Comparison of ENCODE assay signal across 8 cellular contexts in the genomic region with DNA sequence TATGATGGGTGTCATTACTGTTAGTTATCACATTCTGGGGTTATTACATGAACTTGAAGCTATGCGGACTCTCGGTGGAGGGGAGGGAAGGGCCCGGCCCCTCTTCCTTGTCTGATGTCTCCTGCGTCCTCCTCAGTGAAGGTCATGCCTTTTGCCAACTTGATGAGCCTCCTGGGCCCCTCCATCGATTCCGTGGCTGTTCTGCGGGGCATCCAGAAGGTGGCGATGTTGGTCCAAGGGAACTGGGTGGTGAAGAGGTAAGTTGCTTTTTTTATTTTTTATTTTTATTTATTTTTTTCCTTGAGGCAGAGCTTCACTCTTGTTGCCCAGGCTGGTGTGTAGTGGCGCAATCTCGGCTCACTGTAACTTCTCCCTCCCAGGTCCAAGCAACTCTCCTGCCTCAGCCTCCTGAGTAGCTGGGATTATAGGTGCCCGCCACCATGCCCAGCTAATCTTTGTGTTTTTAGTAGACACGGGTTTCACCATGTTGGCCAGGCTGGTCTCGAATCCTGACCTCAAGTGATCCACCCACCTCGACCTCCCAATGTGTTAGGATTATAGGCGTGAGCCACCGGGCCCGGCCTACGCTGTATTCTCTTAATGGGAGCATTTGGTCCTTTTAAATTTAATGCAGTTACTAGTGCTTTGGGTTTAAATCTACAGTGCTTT. TPM values are rescaled to one million over a fixed set of nuclear protein-coding genes. Genes with fewer than 3 reads are reported as not detected.
DNase-seq lines count a peak whose midpoint lies in the region; ATAC-seq lines count a peak whose summit lies in the region.

No MANE protein-coding gene starts in this region.

- in situ Hi-C loops in G401 (cut with HindIII; ENCODE audit: low sequenced_read_pairs), result no loop called here

- ATAC-seq in Right ventricle myocardium inferior, result no peak
- no peak for ATAC-seq in Right ventricle myocardium superior (ENCODE audit: poor library complexity)
- no peak for ATAC-seq in GM21381 (IDR thresholded peaks at IDR 0.05; ENCODE audit: unreplicated experiment)

- intact Hi-C loops in Right ventricle myocardium inferior (cut with DNase I) (no loop called here), Right ventricle myocardium superior (cut with DNase I) (no loop called here)

- peak; percentile 66 for DNase-seq in Right ventricle myocardium inferior (ENCODE audit: missing footprints)
- DNase-seq in Right ventricle myocardium superior, result no peak
- peak; percentile 12 for DNase-seq in RPMI7951 (ENCODE audit: low read depth)
- DNase-seq in activated naive CD4-positive, alpha-beta T cell treated with Interleukin-2 at 50 U/mL for 16 hours, result peak; percentile 68
- peak; percentile 69 for DNase-seq in islet precursor cell
- peak; percentile 19 to 31 for DNase-seq in stimulated activated CD8-positive, alpha-beta memory T cell treated with anti-CD3 and anti-CD28 coated beads, Interleukin-7, amount 100 ng/mL, for 4 hours (ENCODE audit: low read depth in 2 of 2)
- DNase-seq in G401 (ENCODE audit: low spot score), result no peak

RNA-seq across cellular contexts. Expression of a gene that starts 21.6 kb away (rescaled TPM):
- total RNA-seq in Right ventricle myocardium inferior (36.4 TPM), Right ventricle myocardium superior (34.8 TPM)
- total RNA-seq in RPMI7951 (2014; rRNA removed; shearing (Covaris generic)), result 11.5 and 23.1 TPM in 2 replicates
- total RNA-seq in G401 (2014; rRNA removed; shearing (Covaris generic)), result 37.7 and 54.2 TPM in 2 replicates

RNA-seq across cellular contexts. Expression of a gene that starts 55.6 kb away (rescaled TPM):
- total RNA-seq in Right ventricle myocardium inferior (6.7 TPM), Right ventricle myocardium superior (5.2 TPM)
- total RNA-seq in RPMI7951 (2014; rRNA removed; shearing (Covaris generic)), result 23.5 and 25.8 TPM in 2 replicates
- total RNA-seq in G401 (2014; rRNA removed; shearing (Covaris generic)), result 22.6 and 33.2 TPM in 2 replicates

Comparison
In these comparisons a context has a peak if more than half of its experiments do, and no peak if none do; other contexts are left out.
1. DNase-seq: peak in Right ventricle myocardium inferior (single experiment), RPMI7951 (single experiment), activated naive CD4-positive, alpha-beta T cell treated with Interleukin-2 at 50 U/mL for 16 hours (single experiment), islet precursor cell (single experiment) and stimulated activated CD8-positive, alpha-beta memory T cell treated with anti-CD3 and anti-CD28 coated beads, Interleukin-7, amount 100 ng/mL, for 4 hours (2 of 2); none in Right ventricle myocardium superior (single experiment) and G401 (single experiment).